16 cellular contexts compared by ENCODE assay signal in the genomic region with DNA sequence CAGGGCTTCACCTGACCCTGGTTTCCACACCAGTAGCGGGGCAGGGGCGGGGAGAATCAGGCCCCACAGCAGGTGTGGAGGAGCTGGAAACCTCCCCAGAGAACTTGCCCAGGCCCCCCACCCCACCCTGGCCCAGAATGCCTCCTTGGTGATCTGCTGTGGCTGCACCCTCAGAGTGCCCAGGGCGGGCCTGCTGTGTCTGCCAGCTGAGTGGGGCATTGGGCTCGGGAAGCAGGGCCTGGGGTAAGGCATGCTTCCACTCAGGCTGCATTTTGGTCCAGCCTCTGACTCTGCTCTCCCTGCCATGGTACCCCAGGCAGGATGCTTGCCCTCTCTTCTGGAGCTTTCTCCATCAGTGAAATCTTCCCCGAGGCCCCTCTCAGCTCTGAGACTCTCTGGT. TPM values are rescaled to one million over a fixed set of nuclear protein-coding genes. Genes with fewer than 3 reads are reported as not detected.
DNase-seq lines count a peak whose midpoint lies in the region; ATAC-seq and TF ChIP-seq lines count a peak whose summit lies in the region.
"Had no signal": no experiment of that assay in that cellular context is flagged by ENCODE, and none has a peak within 500 bp of the region (broad histone marks: within the 10 kb centered on the region; RNA-seq: fewer than 3 reads in every experiment).

No MANE protein-coding gene starts in this region.

- intact Hi-C loops in heart right ventricle (cut with DNase I) (loop anchor here in 7 of 10 donors (2.0 to 10.0 kb wide), 4 partner anchors 54 to 61 kb away; no protein-coding TSS in a partner anchor), left cardiac atrium (cut with DNase I) (no loop called here), psoas muscle (cut with DNase I) (loop anchor here (2.0 to 5.0 kb wide), 2 partner anchors 57 to 59 kb away; no protein-coding TSS in a partner anchor)

- H3K4me1 Mint-ChIP-seq in T-helper 17 cell: peaks cover 23% of the 10 kb centered on the region
- H3K4me1 Mint-ChIP-seq in mesothelial cell of epicardium: peaks cover 10% of the 10 kb centered on the region

- DNase-seq in heart right ventricle: no peak
- no peak for DNase-seq in left cardiac atrium
- DNase-seq in T-helper 17 cell: no peak
- DNase-seq in mesothelial cell of epicardium (ENCODE audit: low spot score in 2 of 2, unreplicated experiment in 2 of 2): no peak
- DNase-seq in psoas muscle: no peak
- no peak for DNase-seq in NCI-H526 treated with DMSO at 0.1 percent for 48 hours (lab: John Stamatoyannopoulos, UW)
- DNase-seq: AML-193, GF-D8, MM.1S, NCI-H1105 treated with DMSO at 0.1 percent for 48 hours, NCI-H2171 treated with DMSO at 0.1 percent for 48 hours had no signal

- H3K36me3 ChIP-seq in heart right ventricle (no peaks in the 10 kb centered on the region), psoas muscle (ENCODE audit: insufficient read depth in 1 of 2, low read depth in 1 of 2) (no peaks in the 10 kb centered on the region)

- TF ChIP-seq CTCF in heart right ventricle (IDR thresholded peaks at IDR 0.05): no peak
- TF ChIP-seq CTCF in mesothelial cell of epicardium (IDR thresholded peaks at IDR 0.05; ENCODE audit: unreplicated experiment): no peak
- no peak for TF ChIP-seq CTCF in psoas muscle (IDR thresholded peaks at IDR 0.05)

- peak overlapping the region in 6 of 10 donors; percentile 52 to 59 (median 54) for H3K4me3 ChIP-seq in heart right ventricle
- peak overlapping the region; percentile 65 for H3K4me3 ChIP-seq in psoas muscle

- H3K27ac Mint-ChIP-seq in T-helper 17 cell: no peak overlapping the region
- H3K27ac Mint-ChIP-seq in mesothelial cell of epicardium: no peak overlapping the region
- H3K27ac Mint-ChIP-seq: CD4-positive, CD25-positive, alpha-beta regulatory T cell had no signal

- no peaks in the 10 kb centered on the region for H3K9me3 Mint-ChIP-seq in mesothelial cell of epicardium

- H3K4me1 ChIP-seq in heart right ventricle: peaks cover 2 to 26% (median 16%) of the 10 kb centered on the region in 9 donors
- H3K4me1 ChIP-seq in psoas muscle: peaks cover 21% of the 10 kb centered on the region

- H3K36me3 Mint-ChIP-seq in T-helper 17 cell (ENCODE audit: low read depth): peaks cover 14% of the 10 kb centered on the region
- H3K36me3 Mint-ChIP-seq in mesothelial cell of epicardium: no peaks in the 10 kb centered on the region
- H3K36me3 Mint-ChIP-seq: CD4-positive, CD25-positive, alpha-beta regulatory T cell had no signal

- H3K9me3 ChIP-seq in heart right ventricle (no peaks in the 10 kb centered on the region), T-helper 17 cell (ENCODE audit: control insufficient read depth, low read length, poor library complexity, severe bottlenecking) (no peaks in the 10 kb centered on the region), psoas muscle (no peaks in the 10 kb centered on the region)

- ATAC-seq in heart right ventricle (no peak), left cardiac atrium (no peak), T-helper 17 cell (no peak), psoas muscle (no peak), GM18511 (IDR thresholded peaks at IDR 0.05; ENCODE audit: unreplicated experiment) (no peak), GM19328 (IDR thresholded peaks at IDR 0.05; ENCODE audit: unreplicated experiment) (no peak)

- H3K27ac ChIP-seq in heart right ventricle (peak overlapping the region in 2 of 10 donors; percentile 14 to 24), psoas muscle (no peak overlapping the region)

- WGBS in heart right ventricle, 2 donors: 91% methylated on average over 5 of the region's 5 CpGs
- WGBS in psoas muscle, 3 donors: 82 to 91% (median 89%) methylated on average over 5 of the region's 5 CpGs

- H3K27me3 Mint-ChIP-seq in T-helper 17 cell (peaks cover 72% of the 10 kb centered on the region), mesothelial cell of epicardium (ENCODE audit: low read depth) (peaks cover 72% of the 10 kb centered on the region)

- H3K4me3 Mint-ChIP-seq in T-helper 17 cell (peak overlapping the region; percentile 45), mesothelial cell of epicardium (peak overlapping the region; percentile 40)

- H3K27me3 ChIP-seq in heart right ventricle (peaks cover 15 to 71% (median 61%) of the 10 kb centered on the region in 7 donors), psoas muscle (ENCODE audit: insufficient read depth in 3 of 3, low read length in 2 of 3) (peaks cover 0 to 21% (median 2%) of the 10 kb centered on the region in 3 donors)

RNA-seq across cellular contexts. Expression of gene CRHR2, which starts 1.1 kb away (rescaled TPM):
- 1 to 10 TPM in 1 of 10 donors, under 1 TPM in 8, not detected in 1; 0.07 to 1.0 (median 0.28) TPM for total RNA-seq in heart right ventricle
- 1 to 10 TPM in 1 of 2 donors, under 1 TPM in 1; 0.10 to 1.2 TPM for polyA plus RNA-seq in heart right ventricle
- under 1 TPM; 0.16 to 0.44 TPM for total RNA-seq in left cardiac atrium
- not detected for total RNA-seq in T-helper 17 cell
- total RNA-seq in mesothelial cell of epicardium: not detected in 3 replicates
- total RNA-seq in psoas muscle: 1 to 10 TPM in 1 of 4 donors, under 1 TPM in 3; 0.34 to 1.3 (median 0.42) TPM
- under 1 TPM; 0.09 to 0.34 (median 0.30) TPM for polyA plus RNA-seq in psoas muscle
- total RNA-seq: CD4-positive, CD25-positive, alpha-beta regulatory T cell; H4; NCI-H460 had no signal
- polyA plus RNA-seq: CD4-positive, CD25-positive, alpha-beta regulatory T cell had no signal

Comparison
In these comparisons a context has a peak if more than half of its experiments do, and no peak if none do; other contexts are left out.
1. intact Hi-C loops: an anchor here in heart right ventricle (2.0 to 10.0 kb wide) and psoas muscle (2.0 to 5.0 kb wide); none called in left cardiac atrium.